ENCODE assay signal across 15 cellular contexts in genomic region chr20:41654884-41655283, GRCh38. TPM values are rescaled to one million over a fixed set of nuclear protein-coding genes. Genes with fewer than 3 reads are reported as not detected.
DNase-seq lines count a peak whose midpoint lies in the region; ATAC-seq, FAIRE-seq and TF ChIP-seq lines count a peak whose summit lies in the region.
"Had no signal": no experiment of that assay in that cellular context is flagged by ENCODE, and none has a peak within 500 bp of the region (broad histone marks: within the 10 kb centered on the region; RNA-seq: fewer than 3 reads in every experiment).

No MANE protein-coding gene starts in this region.

- H3K36me3 Mint-ChIP-seq in T-cell = no peaks in the 10 kb centered on the region

- ATAC-seq in HG02759 (IDR thresholded peaks at IDR 0.05; ENCODE audit: unreplicated experiment) (no peak), T-cell (replicated peaks in 1 of 4) (no peak)
- ATAC-seq: gastrocnemius medialis, lower lobe of right lung had no signal

- no peaks in the 10 kb centered on the region for H3K4me1 Mint-ChIP-seq in T-cell

- H3K27ac Mint-ChIP-seq in T-cell = no peak overlapping the region

- no peaks in the 10 kb centered on the region for H3K79me2 ChIP-seq in parathyroid adenoma

- CTCF ChIA-PET in RWPE1 (lab: Yijun Ruan, JAX) = no interaction called here
- CTCF ChIA-PET in T-cell (lab: Charles Lee) = no interaction called here

- H3K27me3 Mint-ChIP-seq in T-cell = peaks cover 16 to 46% of the 10 kb centered on the region in 2 donors

- peaks cover 18% of the 10 kb centered on the region for H3K4me1 ChIP-seq in parathyroid adenoma
- H3K4me1 ChIP-seq: gastrocnemius medialis, lower lobe of right lung, vagina had no signal

- no peaks in the 10 kb centered on the region for H3K9me3 Mint-ChIP-seq in T-cell

- FAIRE-seq in frontal cortex (lab: Jason Lieb, UNC) = no peak
- FAIRE-seq: A204.1, TTC549 had no signal

- no peak overlapping the region for H3K4me3 ChIP-seq in epithelial cell of esophagus (ENCODE audit: low read length)
- no peak overlapping the region for H3K4me3 ChIP-seq in parathyroid adenoma (ENCODE audit: low read depth, low read length)
- H3K4me3 ChIP-seq: gastrocnemius medialis, lower lobe of right lung, vagina had no signal

- POLR2A ChIA-PET in RWPE1 (lab: Yijun Ruan, JAX; ENCODE audit: low non-redundant PET) = no interaction called here
- POLR2A ChIA-PET in T-cell (lab: Charles Lee) = no interaction called here

- no peak for TF ChIP-seq CTCF in RWPE1 (conservative IDR thresholded peaks at IDR 0.05; ENCODE audit: low read depth)
- TF ChIP-seq CTCF in epithelial cell of esophagus (IDR thresholded peaks at IDR 0.05; ENCODE audit: insufficient read depth, low read depth, low read length, missing control alignments) = no peak
- no peak for TF ChIP-seq CTCF in parathyroid adenoma (IDR thresholded peaks at IDR 0.05)

- H3K27ac ChIP-seq in RWPE1 (no peak overlapping the region), parathyroid adenoma (no peak overlapping the region)
- H3K27ac ChIP-seq: gastrocnemius medialis, lower lobe of right lung, vagina had no signal

- peak; percentile 29 for DNase-seq in NCI-H345 (lab: John Stamatoyannopoulos, UW)
- DNase-seq in NCI-H345 treated with DMSO at 0.1 percent for 48 hours (lab: John Stamatoyannopoulos, UW; ENCODE audit: unreplicated experiment) = no peak
- peak; percentile 53 for DNase-seq in RWPE1 (ENCODE audit: low spot score)
- peak; percentile 42 for DNase-seq in epithelial cell of esophagus (ENCODE audit: low read depth)
- no peak for DNase-seq in frontal cortex (ENCODE audit: low spot score in 2 of 2)
- no peak for DNase-seq in T-cell
- DNase-seq: gastrocnemius medialis, lower lobe of right lung, MV-4-11, NCI-H82 had no signal

- no peaks in the 10 kb centered on the region for H3K9me3 ChIP-seq in parathyroid adenoma (ENCODE audit: control insufficient read depth, low read length)
- H3K9me3 ChIP-seq: gastrocnemius medialis, lower lobe of right lung, vagina had no signal

- peak overlapping the region; percentile 42 for H2AFZ ChIP-seq in parathyroid adenoma

- no peak overlapping the region for H3K4me2 ChIP-seq in parathyroid adenoma (ENCODE audit: low read length)

- no peaks in the 10 kb centered on the region for H3K27me3 ChIP-seq in parathyroid adenoma (ENCODE audit: control insufficient read depth, insufficient read depth, low read length)
- H3K27me3 ChIP-seq: gastrocnemius medialis, vagina had no signal

- H3K9ac ChIP-seq in parathyroid adenoma = no peak overlapping the region

- H3K36me3 ChIP-seq in parathyroid adenoma (ENCODE audit: control insufficient read depth, insufficient read depth, low read length) = no peaks in the 10 kb centered on the region
- H3K36me3 ChIP-seq: gastrocnemius medialis, lower lobe of right lung, vagina had no signal

- H3K4me3 Mint-ChIP-seq in T-cell = no peak overlapping the region

RNA-seq across cellular contexts. Expression of gene CHD6, which starts 36.7 kb away (rescaled TPM):
- total RNA-seq in frontal cortex (42.4 TPM), T-cell (100 to 1,000 TPM in 1 of 5 donors, 10 to 100 TPM in 4; 68.4 to 105 (median 74.9) TPM)

Comparison
In these comparisons a context has a peak if more than half of its experiments do, and no peak if none do; other contexts are left out.
1. DNase-seq: peak in NCI-H345 (single experiment), RWPE1 (single experiment) and epithelial cell of esophagus (single experiment); none in NCI-H345 treated with DMSO at 0.1 percent for 48 hours (single experiment), frontal cortex (0 of 2) and T-cell (0 of 34).